10 cellular contexts compared by ENCODE assay signal in genomic region chr7:108456845-108457540, GRCh38. TPM values are rescaled to one million over a fixed set of nuclear protein-coding genes. Genes with fewer than 3 reads are reported as not detected.
A peak's percentile ranks its signal among the peaks of the same experiment; 100 is the strongest.
DNase-seq lines count a peak whose midpoint lies in the region; ATAC-seq and TF ChIP-seq lines count a peak whose summit lies in the region.
"Had no signal": no experiment of that assay in that cellular context is flagged by ENCODE, and none has a peak within 500 bp of the region (broad histone marks: within the 10 kb centered on the region; RNA-seq: fewer than 3 reads in every experiment).

No MANE protein-coding gene starts in this region.

- ATAC-seq in natural killer cell = no peak
- ATAC-seq in natural killer cell treated with Interleukin-12 subunit alpha and Interleukin-12 subunit beta and Interleukin-15 and Interleukin-18, amount 100 ng/mL, for 72 hours = no peak
- ATAC-seq: left colon had no signal

- no peak overlapping the region for H3K27ac ChIP-seq in breast epithelium

- H3K27me3 Mint-ChIP-seq in natural killer cell (ENCODE audit: low read depth in 2 of 2) = peaks cover 38 to 75% of the 10 kb centered on the region in 2 donors
- H3K27me3 Mint-ChIP-seq in natural killer cell treated with Interleukin-12 subunit alpha and Interleukin-12 subunit beta and Interleukin-15 and Interleukin-18, amount 100 ng/mL, for 72 hours = peaks cover 44 to 75% of the 10 kb centered on the region in 2 donors
- H3K27me3 Mint-ChIP-seq in mesothelial cell of epicardium (ENCODE audit: low read depth) = peaks cover 71% of the 10 kb centered on the region

- no peaks in the 10 kb centered on the region for H3K9me3 Mint-ChIP-seq in natural killer cell
- H3K9me3 Mint-ChIP-seq in natural killer cell treated with Interleukin-12 subunit alpha and Interleukin-12 subunit beta and Interleukin-15 and Interleukin-18, amount 100 ng/mL, for 72 hours = no peaks in the 10 kb centered on the region
- no peaks in the 10 kb centered on the region for H3K9me3 Mint-ChIP-seq in mesothelial cell of epicardium

- H3K4me1 Mint-ChIP-seq in natural killer cell = peaks cover 3 to 4% of the 10 kb centered on the region in 2 donors
- H3K4me1 Mint-ChIP-seq in natural killer cell treated with Interleukin-12 subunit alpha and Interleukin-12 subunit beta and Interleukin-15 and Interleukin-18, amount 100 ng/mL, for 72 hours (ENCODE audit: low read depth in 2 of 2) = peaks cover 2 to 6% of the 10 kb centered on the region in 2 donors
- peaks cover 11% of the 10 kb centered on the region for H3K4me1 Mint-ChIP-seq in mesothelial cell of epicardium

- H3K4me1 ChIP-seq in breast epithelium = no peaks in the 10 kb centered on the region

- H3K27me3 ChIP-seq in breast epithelium = peaks cover 0 to 24% of the 10 kb centered on the region in 2 donors

- TF ChIP-seq CTCF in natural killer cell (IDR thresholded peaks at IDR 0.05) (no peak), breast epithelium (IDR thresholded peaks at IDR 0.05) (no peak), mesothelial cell of epicardium (IDR thresholded peaks at IDR 0.05; ENCODE audit: unreplicated experiment) (no peak)

- H3K4me3 Mint-ChIP-seq in natural killer cell (peak overlapping the region; percentile 42), mesothelial cell of epicardium (peak overlapping the region; percentile 61)
- H3K4me3 Mint-ChIP-seq in natural killer cell treated with Interleukin-12 subunit alpha and Interleukin-12 subunit beta and Interleukin-15 and Interleukin-18, amount 100 ng/mL, for 72 hours = no peak overlapping the region

- no peaks in the 10 kb centered on the region for H3K36me3 ChIP-seq in breast epithelium

- H3K9me3 ChIP-seq in breast epithelium = no peaks in the 10 kb centered on the region

- H3K4me3 ChIP-seq in breast epithelium = peak overlapping the region in 2 of 3 donors; percentile 59 to 66

- H3K27ac Mint-ChIP-seq in natural killer cell = no peak overlapping the region
- H3K27ac Mint-ChIP-seq in natural killer cell treated with Interleukin-12 subunit alpha and Interleukin-12 subunit beta and Interleukin-15 and Interleukin-18, amount 100 ng/mL, for 72 hours = no peak overlapping the region
- no peak overlapping the region for H3K27ac Mint-ChIP-seq in mesothelial cell of epicardium

- DNase-seq in natural killer cell (no peak), breast epithelium (ENCODE audit: low spot score in 2 of 2) (no peak), mesothelial cell of epicardium (ENCODE audit: low spot score in 2 of 2, unreplicated experiment in 2 of 2) (no peak), NCI-H2107 (lab: John Stamatoyannopoulos, UW) (no peak), NCI-H2196 treated with DMSO at 0.1 percent for 48 hours (lab: John Stamatoyannopoulos, UW; ENCODE audit: unreplicated experiment) (no peak), NCI-H82 treated with DMSO at 0.1 percent for 48 hours (lab: John Stamatoyannopoulos, UW; ENCODE audit: unreplicated experiment) (no peak)
- DNase-seq in natural killer cell treated with Interleukin-12 subunit alpha and Interleukin-12 subunit beta and Interleukin-15 and Interleukin-18, amount 100 ng/mL, for 72 hours (ENCODE audit: low spot score) = no peak
- no peak for DNase-seq in stimulated activated CD4-positive, alpha-beta T cell treated with anti-CD3 and anti-CD28 coated beads, Interleukin-4, amount 100 ng/mL, for 24 hours
- DNase-seq: left colon had no signal

- H3K36me3 Mint-ChIP-seq in natural killer cell = no peaks in the 10 kb centered on the region
- peaks cover 11% of the 10 kb centered on the region for H3K36me3 Mint-ChIP-seq in natural killer cell treated with Interleukin-12 subunit alpha and Interleukin-12 subunit beta and Interleukin-15 and Interleukin-18, amount 100 ng/mL, for 72 hours
- no peaks in the 10 kb centered on the region for H3K36me3 Mint-ChIP-seq in mesothelial cell of epicardium

- TF ChIP-seq POLR2A in breast epithelium (IDR thresholded peaks at IDR 0.05) = no peak

- intact Hi-C loops in natural killer cell (cut with micrococcal nuclease) = no loop called here
- intact Hi-C loops in breast epithelium (cut with DNase I; ENCODE audit: low total_unique reads) = no loop called here

RNA-seq across cellular contexts. Expression of gene NRCAM, which starts 0.8 kb away (rescaled TPM):
- total RNA-seq in natural killer cell = under 1 TPM; 0.27 to 0.95 (median 0.52) TPM
- not detected for total RNA-seq in natural killer cell treated with Interleukin-12 subunit alpha and Interleukin-12 subunit beta and Interleukin-15 and Interleukin-18, amount 100 ng/mL, for 72 hours
- total RNA-seq in breast epithelium = 10 to 100 TPM in 1 of 3 donors, 1 to 10 TPM in 2; 3.3 to 62.4 (median 4.2) TPM
- 5.0 to 6.2 TPM (median 5.7 TPM) in 3 replicates for total RNA-seq in mesothelial cell of epicardium
- total RNA-seq: T-helper 2 cell treated with Interferon-gamma antibody and Interleukin-4, amounts not matched to agents 100 ng/mL and 5 ng/mL, for 36 hours had no signal
